Comparison of ENCODE assay signal across 17 cellular contexts in the genomic region with DNA sequence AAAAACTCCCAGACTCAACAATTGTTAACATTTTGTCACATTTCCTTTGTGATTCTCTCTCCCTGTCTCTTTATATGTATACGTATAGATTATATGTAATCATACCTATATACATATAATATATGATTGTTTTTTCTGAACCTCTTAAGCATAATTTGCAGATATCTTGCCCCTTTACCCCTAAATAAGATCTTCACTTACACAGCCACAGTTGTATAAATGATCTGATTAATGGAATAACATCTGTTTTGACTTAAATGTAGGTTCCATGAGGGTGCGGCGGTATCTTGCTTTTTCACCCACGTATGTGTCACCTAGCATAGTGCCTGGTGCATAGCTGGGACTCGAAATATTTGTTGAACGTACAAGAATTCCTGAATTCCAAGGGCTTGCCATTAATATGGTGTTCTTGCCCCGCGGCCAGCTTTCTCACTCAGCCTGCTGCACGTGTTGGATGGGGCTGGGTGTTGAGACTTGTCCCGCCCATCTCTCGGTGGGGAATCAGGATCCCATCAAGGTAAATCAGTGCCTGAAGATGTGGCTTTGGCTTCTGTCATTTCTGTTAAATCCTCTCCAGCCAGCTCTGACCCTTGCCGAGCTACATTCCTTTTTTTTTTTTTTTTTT. TPM values are rescaled to one million over a fixed set of nuclear protein-coding genes. Genes with fewer than 3 reads are reported as not detected.
DNase-seq lines count a peak whose midpoint lies in the region; TF ChIP-seq lines count a peak whose summit lies in the region.
"Had no signal": no experiment of that assay in that cellular context is flagged by ENCODE, and none has a peak within 500 bp of the region (broad histone marks: within the 10 kb centered on the region; RNA-seq: fewer than 3 reads in every experiment).

No MANE protein-coding gene starts in this region.

- H3K36me3 ChIP-seq in SK-N-SH (replicated peaks in 1 of 2; ENCODE audit: control insufficient read depth in 1 of 2, insufficient read depth in 2 of 2, low read length in 1 of 2) (no peaks in the 10 kb centered on the region), osteoblast (ENCODE audit: insufficient read depth, low read length) (no peaks in the 10 kb centered on the region), vagina (no peaks in the 10 kb centered on the region)
- H3K36me3 ChIP-seq: HAP-1 had no signal

- peaks cover 7% of the 10 kb centered on the region for H3K4me1 Mint-ChIP-seq in activated naive CD4-positive, alpha-beta T cell treated with anti-CD3 and anti-CD28 coated beads for 36 hours (ENCODE audit: low read depth)

- intact Hi-C loops in vagina (cut with DNase I), result no loop called here
- intact Hi-C loops in activated naive CD4-positive, alpha-beta T cell treated with anti-CD3 and anti-CD28 coated beads for 36 hours (cut with micrococcal nuclease), result no loop called here

- WGBS in SK-N-SH (ENCODE audit: low lambda C conversion rate), result 82% methylated on average over 12 of the region's 12 CpGs

- H3K27me3 Mint-ChIP-seq in activated naive CD4-positive, alpha-beta T cell treated with anti-CD3 and anti-CD28 coated beads for 36 hours (ENCODE audit: low read depth), result no peaks in the 10 kb centered on the region

- no peak overlapping the region for H3K9ac ChIP-seq in SK-N-SH

- no peaks in the 10 kb centered on the region for H4K20me1 ChIP-seq in SK-N-SH (ENCODE audit: insufficient read depth)
- no peaks in the 10 kb centered on the region for H4K20me1 ChIP-seq in osteoblast (ENCODE audit: insufficient read depth, low read length)

- H3K4me2 ChIP-seq in SK-N-SH (no peak overlapping the region), osteoblast (ENCODE audit: insufficient read depth, low read length) (no peak overlapping the region)

- H3K79me2 ChIP-seq in SK-N-SH (ENCODE audit: insufficient read depth), result no peaks in the 10 kb centered on the region
- H3K79me2 ChIP-seq in osteoblast (ENCODE audit: insufficient read depth, low read length), result no peaks in the 10 kb centered on the region

- TF ChIP-seq RAD21 in SK-N-SH (IDR thresholded peaks at IDR 0.05; ENCODE audit: low read length), result no peak

- no peak overlapping the region for H3K4me3 Mint-ChIP-seq in activated naive CD4-positive, alpha-beta T cell treated with anti-CD3 and anti-CD28 coated beads for 36 hours
- H3K4me3 Mint-ChIP-seq: CD8-positive, alpha-beta memory T cell had no signal

- no peaks in the 10 kb centered on the region for H3K9me3 Mint-ChIP-seq in activated naive CD4-positive, alpha-beta T cell treated with anti-CD3 and anti-CD28 coated beads for 36 hours
- H3K9me3 Mint-ChIP-seq: CD8-positive, alpha-beta memory T cell had no signal

- no peaks in the 10 kb centered on the region for H3F3A ChIP-seq in SK-N-SH (replicated peaks; ENCODE audit: insufficient read depth)

- no peak for TF ChIP-seq EP300 in SK-N-SH (IDR thresholded peaks at IDR 0.05; ENCODE audit: borderline replicate concordance in 1 of 2, low read depth in 1 of 2, low read length in 1 of 2)

- CTCF ChIA-PET in SK-N-SH (lab: Yijun Ruan, JAX), result interaction anchor here (0.7 to 1.2 kb wide), 4 partner anchors 12 to 471 kb away, joined by 3 to 4 read pairs (median 3); no protein-coding TSS in a partner anchor
- CTCF ChIA-PET in activated naive CD4-positive, alpha-beta T cell treated with anti-CD3 and anti-CD28 coated beads for 36 hours (lab: Charles Lee), result interaction anchor here (0.8 kb wide), 1 partner anchor 20 kb away, joined by 3 read pairs; no protein-coding TSS in a partner anchor

- H3K27ac ChIP-seq in SK-N-SH (ENCODE audit: low read depth in 2 of 2, low read length in 1 of 2), result no peak overlapping the region; a peak in 1 of 4 replicates
- H3K27ac ChIP-seq in osteoblast (ENCODE audit: low read depth, low read length), result no peak overlapping the region
- no peak overlapping the region for H3K27ac ChIP-seq in vagina

- POLR2A ChIA-PET in SK-N-SH (lab: Yijun Ruan, JAX), result interaction anchor here (0.6 to 1.9 kb wide), 2 partner anchors 10 to 25 kb away, joined by 3 to 9 read pairs; a partner anchor contains a TSS

- no peaks in the 10 kb centered on the region for H3K36me3 Mint-ChIP-seq in activated naive CD4-positive, alpha-beta T cell treated with anti-CD3 and anti-CD28 coated beads for 36 hours (ENCODE audit: low read depth)
- H3K36me3 Mint-ChIP-seq: CD8-positive, alpha-beta memory T cell had no signal

- no peaks in the 10 kb centered on the region for H3K9me2 ChIP-seq in SK-N-SH

- TF ChIP-seq CTCF in SK-N-SH (IDR thresholded peaks at IDR 0.05) (no peak), fibroblast of the aortic adventitia (IDR thresholded peaks at IDR 0.05; ENCODE audit: insufficient read depth, low read length) (no peak), osteoblast (IDR thresholded peaks at IDR 0.05; ENCODE audit: extremely low read depth, low read depth, low read length) (no peak), vagina (IDR thresholded peaks at IDR 0.05) (no peak)

- H3K9me3 ChIP-seq in SK-N-SH (no peaks in the 10 kb centered on the region), osteoblast (ENCODE audit: low read depth, low read length) (no peaks in the 10 kb centered on the region), vagina (no peaks in the 10 kb centered on the region)
- H3K9me3 ChIP-seq: HAP-1 had no signal

- H3K27me3 ChIP-seq in SK-N-SH (ENCODE audit: insufficient read depth), result no peaks in the 10 kb centered on the region
- peaks cover 9% of the 10 kb centered on the region for H3K27me3 ChIP-seq in osteoblast (ENCODE audit: insufficient read depth, low read length)
- no peaks in the 10 kb centered on the region for H3K27me3 ChIP-seq in vagina

- TF ChIP-seq POLR2A in vagina (IDR thresholded peaks at IDR 0.05), result no peak

- H2AFZ ChIP-seq in SK-N-SH (ENCODE audit: low read depth) (no peak overlapping the region), osteoblast (ENCODE audit: low read length) (peak overlapping the region; percentile 5)

- no peak overlapping the region for H3K27ac Mint-ChIP-seq in activated naive CD4-positive, alpha-beta T cell treated with anti-CD3 and anti-CD28 coated beads for 36 hours

- peaks cover 0 to 32% of the 10 kb centered on the region in 2 experiments; a peak in 1 of 4 replicates for H3K4me1 ChIP-seq in SK-N-SH (ENCODE audit: control insufficient read depth in 1 of 2, insufficient read depth in 2 of 2, low read depth in 1 of 2, low read length in 1 of 2)
- H3K4me1 ChIP-seq in osteoblast (ENCODE audit: insufficient read depth, low read length), result peaks cover 10% of the 10 kb centered on the region
- H3K4me1 ChIP-seq in vagina, result peaks cover 11% of the 10 kb centered on the region
- H3K4me1 ChIP-seq: HAP-1 had no signal

- DNase-seq in ELR (ENCODE audit: low read depth) (peak; percentile 44), SK-N-SH (no peak), fibroblast of the aortic adventitia (ENCODE audit: low read depth) (peak; percentile 33), osteoblast (ENCODE audit: insufficient read length, low spot score, missing footprints) (no peak), vagina (ENCODE audit: extremely low spot score in 2 of 2) (no peak), NCI-H510A (lab: John Stamatoyannopoulos, UW) (no peak), KBM-7 (no peak)
- no peak for DNase-seq in activated naive CD4-positive, alpha-beta T cell treated with anti-CD3 and anti-CD28 coated beads for 36 hours
- DNase-seq: CD8-positive, alpha-beta memory T cell; DMS 273 treated with DMSO at 0.1 percent for 48 hours; NCI-H1105; NCI-H187; NCI-H774; Right ventricle myocardium superior had no signal

- H3K4me3 ChIP-seq in SK-N-SH (ENCODE audit: low read depth in 2 of 2, low read length in 1 of 2), result no peak overlapping the region
- no peak overlapping the region for H3K4me3 ChIP-seq in fibroblast of the aortic adventitia (ENCODE audit: low read depth, low read length)
- no peak overlapping the region for H3K4me3 ChIP-seq in osteoblast (ENCODE audit: insufficient read depth, low read length)
- no peak overlapping the region for H3K4me3 ChIP-seq in vagina
- H3K4me3 ChIP-seq: HAP-1 had no signal

- in situ Hi-C loops in KBM-7 (cut with MboI; ENCODE audit: low pct_unique_long_range_greater_than_20kb, low sequenced_read_pairs), result loop anchor here (10.0 kb wide), 1 partner anchor 256 kb away; no protein-coding TSS in a partner anchor

TF ChIP-seq in SK-N-SH, 30 proteins besides CTCF, POLR2A, EP300 and RAD21:
- TF ChIP-seq NFIC (IDR thresholded peaks at IDR 0.05; ENCODE audit: borderline replicate concordance), result no peak
- 0 out of 2 replicates have a peak, but pooled peaks have one; percentile 12 for TF ChIP-seq RCOR1 (IDR thresholded peaks at IDR 0.05; ENCODE audit: low read length)

RNA-seq across cellular contexts. Expression of a gene that starts 10.4 kb away (rescaled TPM):
- 105 and 141 TPM in 2 replicates for polyA plus RNA-seq in SK-N-SH (2012; rRNA removed)
- polyA plus RNA-seq in SK-N-SH (2012; cell fraction: cytosol; rRNA removed), result 96.7 and 125 TPM in 2 replicates
- polyA plus RNA-seq in SK-N-SH (2012; cell fraction: nucleus; rRNA removed), result 67.4 and 78.5 TPM in 2 replicates
- total RNA-seq in fibroblast of the aortic adventitia (ENCODE audit: low replicate concordance) (12.8 and 27.6 TPM in 2 replicates), osteoblast (14.1 and 17.7 TPM in 2 replicates), vagina (54.3 TPM)
- 10 to 100 TPM in 1 of 2 experiments, 1 to 10 TPM in 1; 9.4 to 10.4 TPM for total RNA-seq in activated naive CD4-positive, alpha-beta T cell treated with anti-CD3 and anti-CD28 coated beads for 36 hours

RNA-seq across cellular contexts. Expression of a gene that starts 17.5 kb away (rescaled TPM):
- polyA plus RNA-seq in SK-N-SH (2012; rRNA removed), result not detected in 2 replicates
- not detected in 2 replicates for polyA plus RNA-seq in SK-N-SH (2012; cell fraction: cytosol; rRNA removed)
- not detected in 2 replicates for polyA plus RNA-seq in SK-N-SH (2012; cell fraction: nucleus; rRNA removed)
- not detected in 2 replicates for total RNA-seq in fibroblast of the aortic adventitia (ENCODE audit: low replicate concordance)
- not detected in 2 replicates for total RNA-seq in osteoblast
- not detected for total RNA-seq in vagina
- total RNA-seq in activated naive CD4-positive, alpha-beta T cell treated with anti-CD3 and anti-CD28 coated beads for 36 hours, result not detected
- total RNA-seq: CD8-positive, alpha-beta memory T cell; HT1080 had no signal
- polyA plus RNA-seq: BJ; CD8-positive, alpha-beta memory T cell had no signal

Comparison
In these comparisons a context has a peak if more than half of its experiments do, and no peak if none do; other contexts are left out.
1. DNase-seq: peak in ELR (single experiment) and fibroblast of the aortic adventitia (single experiment); none in SK-N-SH (single experiment), osteoblast (single experiment), vagina (0 of 2), activated naive CD4-positive, alpha-beta T cell treated with anti-CD3 and anti-CD28 coated beads for 36 hours (single experiment), NCI-H510A (single experiment) and KBM-7 (single experiment).